ENCODE assay signal across 1 cellular context in the genomic region with DNA sequence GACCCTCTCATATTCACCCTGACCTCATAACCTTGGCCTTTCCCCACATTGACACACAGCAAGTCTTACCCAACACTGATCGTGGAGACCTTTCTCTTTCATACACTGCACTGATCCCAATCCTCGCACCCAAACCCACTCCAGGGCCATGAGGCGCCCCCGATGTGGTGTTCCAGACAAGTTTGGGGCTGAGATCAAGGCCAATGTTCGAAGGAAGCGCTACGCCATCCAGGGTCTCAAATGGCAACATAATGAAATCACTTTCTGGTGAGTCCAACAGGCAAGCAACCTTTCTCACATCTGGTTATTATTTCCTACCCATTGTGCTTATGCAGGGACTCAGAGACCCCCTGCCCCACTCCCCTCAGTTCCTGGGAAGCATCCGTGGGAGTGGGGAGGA.
TF ChIP-seq lines count a peak whose summit lies in the region.

No MANE protein-coding gene starts in this region.

TF ChIP-seq in IMR-90, 13 proteins besides CTCF, POLR2A, EP300 and RAD21:
- TF ChIP-seq SMC3 (IDR thresholded peaks at IDR 0.05; ENCODE audit: low read depth, low read length): no peak
- TF ChIP-seq, protein P1, sequence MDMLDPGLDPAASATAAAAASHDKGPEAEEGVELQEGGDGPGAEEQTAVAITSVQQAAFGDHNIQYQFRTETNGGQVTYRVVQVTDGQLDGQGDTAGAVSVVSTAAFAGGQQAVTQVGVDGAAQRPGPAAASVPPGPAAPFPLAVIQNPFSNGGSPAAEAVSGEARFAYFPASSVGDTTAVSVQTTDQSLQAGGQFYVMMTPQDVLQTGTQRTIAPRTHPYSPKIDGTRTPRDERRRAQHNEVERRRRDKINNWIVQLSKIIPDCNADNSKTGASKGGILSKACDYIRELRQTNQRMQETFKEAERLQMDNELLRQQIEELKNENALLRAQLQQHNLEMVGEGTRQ (IDR thresholded peaks at IDR 0.05; ENCODE audit: low read depth, low read length): no peak
